ENCODE assay signal across 18 cellular contexts in the genomic region with DNA sequence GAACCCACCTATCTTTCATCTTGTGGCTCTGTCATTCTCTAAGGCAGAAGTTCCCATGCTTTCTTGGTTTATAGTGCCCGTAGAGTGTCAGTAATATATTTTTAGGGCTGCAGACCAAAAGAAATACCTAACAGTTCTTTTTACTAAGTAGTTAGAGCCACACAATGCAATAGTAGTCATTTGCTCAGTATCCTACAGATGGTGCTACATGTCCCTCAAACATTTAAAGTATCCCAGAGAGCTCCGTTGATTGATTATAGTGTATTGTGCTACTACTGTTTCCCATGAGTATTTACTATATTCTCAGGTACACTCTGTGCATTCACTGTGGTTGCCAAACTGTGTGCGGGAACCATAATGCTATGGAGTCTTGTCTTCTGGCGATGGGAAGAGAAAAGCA. TPM values are rescaled to one million over a fixed set of nuclear protein-coding genes. Genes with fewer than 3 reads are reported as not detected.
DNase-seq lines count a peak whose midpoint lies in the region; ATAC-seq and TF ChIP-seq lines count a peak whose summit lies in the region.
"Had no signal": no experiment of that assay in that cellular context is flagged by ENCODE, and none has a peak within 500 bp of the region (broad histone marks: within the 10 kb centered on the region; RNA-seq: fewer than 3 reads in every experiment).

No MANE protein-coding gene starts in this region.

- H4K20me1 ChIP-seq in HCT116 (ENCODE audit: insufficient read depth) (no peaks in the 10 kb centered on the region), OCI-LY7 (ENCODE audit: insufficient read depth, low read length) (no peaks in the 10 kb centered on the region)

- RAD21 ChIA-PET in HCT116 (lab: Charles Lee; ENCODE audit: low non-redundant PET in 1 of 2, low total read pairs in 2 of 2, uncharacterized antibody in 2 of 2, unreplicated experiment in 2 of 2) = interaction anchor here in 1 of 2 experiments (0.6 kb wide), 1 partner anchor 204 kb away, joined by 3 read pairs; no protein-coding TSS in a partner anchor

- H3K4me3 Mint-ChIP-seq in T-helper 2 cell treated with Interferon-gamma antibody and Interleukin-4, amounts not matched to agents 5 μg/mL and 100 μg/mL, for 36 hours = no peak overlapping the region
- H3K4me3 Mint-ChIP-seq in activated CD8-positive, alpha-beta memory T cell treated with anti-CD3 and anti-CD28 coated beads, Interleukin-2, amount 10 ng/mL, durations not matched to agents 7 days and 5 days = no peak overlapping the region
- H3K4me3 Mint-ChIP-seq: activated T-cell treated with anti-CD3 and anti-CD28 coated beads, Interleukin-2, amount 50 U/mL, for 72 hours; nephron had no signal

- H3K4me3 ChIP-seq in HCT116 (replicated peaks in 1 of 2; ENCODE audit: low read depth in 1 of 2, low read length in 2 of 2) (no peak overlapping the region), OCI-LY7 (ENCODE audit: low read depth, low read length, poor library complexity, severe bottlenecking) (no peak overlapping the region), suprapubic skin (no peak overlapping the region)
- H3K4me3 ChIP-seq: hepatocyte, prostate gland had no signal

- POLR2A ChIA-PET in HCT116 (lab: Charles Lee) (no interaction called here), OCI-LY7 (lab: Charles Lee) (interaction anchor here (0.6 to 1.9 kb wide), 3 partner anchors 10 to 47 kb away, joined by 3 to 10 read pairs (median 4); no protein-coding TSS in a partner anchor)

- no peak overlapping the region for H3K27ac Mint-ChIP-seq in T-helper 2 cell treated with Interferon-gamma antibody and Interleukin-4, amounts not matched to agents 5 μg/mL and 100 μg/mL, for 36 hours
- no peak overlapping the region for H3K27ac Mint-ChIP-seq in activated CD8-positive, alpha-beta memory T cell treated with anti-CD3 and anti-CD28 coated beads, Interleukin-2, amount 10 ng/mL, durations not matched to agents 7 days and 5 days
- H3K27ac Mint-ChIP-seq: activated naive CD4-positive, alpha-beta T cell treated with anti-CD3 and anti-CD28 coated beads, Interleukin-2, amount 50 U/mL, for 72 hours; activated T-cell treated with anti-CD3 and anti-CD28 coated beads, Interleukin-2, amount 50 U/mL, for 72 hours; nephron had no signal

- no peaks in the 10 kb centered on the region for H3K9me3 ChIP-seq in HCT116 (ENCODE audit: control insufficient read depth in 1 of 2, insufficient read depth in 1 of 2, low read depth in 1 of 2, low read length in 2 of 2)
- no peaks in the 10 kb centered on the region for H3K9me3 ChIP-seq in OCI-LY7 (ENCODE audit: low read length)
- no peaks in the 10 kb centered on the region for H3K9me3 ChIP-seq in suprapubic skin
- H3K9me3 ChIP-seq: prostate gland had no signal

- H3K36me3 ChIP-seq in HCT116 (ENCODE audit: control insufficient read depth in 1 of 2, insufficient read depth in 2 of 2, low read length in 2 of 2) (no peaks in the 10 kb centered on the region), OCI-LY7 (ENCODE audit: insufficient read depth, low read length) (no peaks in the 10 kb centered on the region), suprapubic skin (no peaks in the 10 kb centered on the region)
- H3K36me3 ChIP-seq: prostate gland had no signal

- H3K4me2 ChIP-seq in HCT116 (ENCODE audit: low read length) (no peak overlapping the region), OCI-LY7 (ENCODE audit: low read length) (no peak overlapping the region)
- H3K4me2 ChIP-seq: hepatocyte had no signal

- H3K4me1 ChIP-seq in HCT116 (ENCODE audit: control insufficient read depth in 1 of 2, insufficient read depth in 2 of 2, low read length in 2 of 2) (no peaks in the 10 kb centered on the region), OCI-LY7 (ENCODE audit: insufficient read depth, low read length, poor library complexity, severe bottlenecking) (peaks cover 41% of the 10 kb centered on the region), foreskin keratinocyte (no peaks in the 10 kb centered on the region), suprapubic skin (peaks cover 6% of the 10 kb centered on the region)
- H3K4me1 ChIP-seq: prostate gland had no signal

- WGBS in suprapubic skin = 73% methylated on average over 4 of the region's 4 CpGs

- H3K79me2 ChIP-seq in HCT116 (ENCODE audit: insufficient read depth, low read length) = no peaks in the 10 kb centered on the region
- no peaks in the 10 kb centered on the region for H3K79me2 ChIP-seq in OCI-LY7 (ENCODE audit: insufficient read depth, low read depth, low read length)
- H3K79me2 ChIP-seq: hepatocyte had no signal

- H3K27ac ChIP-seq in HCT116 (ENCODE audit: low read depth, low read length) (no peak overlapping the region), OCI-LY7 (ENCODE audit: low read depth, low read length, poor library complexity, severe bottlenecking) (no peak overlapping the region), foreskin keratinocyte (no peak overlapping the region), suprapubic skin (no peak overlapping the region)
- H3K27ac ChIP-seq: hepatocyte, prostate gland had no signal

- no peak overlapping the region for H3K9ac ChIP-seq in HCT116 (ENCODE audit: low read length)

- no peak for TF ChIP-seq POLR2A in HCT116 (IDR thresholded peaks at IDR 0.05; ENCODE audit: borderline replicate concordance, extremely low read depth, insufficient read depth, insufficient read length)
- no peak for TF ChIP-seq POLR2A in suprapubic skin (IDR thresholded peaks at IDR 0.05)

- H3K9me2 ChIP-seq in HCT116 (ENCODE audit: insufficient read depth) = no peaks in the 10 kb centered on the region
- H3K9me2 ChIP-seq in OCI-LY7 (ENCODE audit: insufficient read depth, low read length) = no peaks in the 10 kb centered on the region

- CTCF ChIA-PET in HCT116 (lab: Charles Lee) (interaction anchor here (1.0 kb wide), 1 partner anchor 91 kb away, joined by 4 read pairs; no protein-coding TSS in a partner anchor), OCI-LY7 (lab: Charles Lee; ENCODE audit: unreplicated experiment) (interaction anchor here (1.0 kb wide), 1 partner anchor 56 kb away, joined by 3 read pairs; no protein-coding TSS in a partner anchor)
- CTCF ChIA-PET in activated CD8-positive, alpha-beta memory T cell treated with anti-CD3 and anti-CD28 coated beads, Interleukin-2, amount 10 ng/mL, durations not matched to agents 7 days and 5 days (lab: Charles Lee) = no interaction called here

- peaks cover 6% of the 10 kb centered on the region for H3K4me1 Mint-ChIP-seq in T-helper 2 cell treated with Interferon-gamma antibody and Interleukin-4, amounts not matched to agents 5 μg/mL and 100 μg/mL, for 36 hours (ENCODE audit: low read depth)
- H3K4me1 Mint-ChIP-seq in activated CD8-positive, alpha-beta memory T cell treated with anti-CD3 and anti-CD28 coated beads, Interleukin-2, amount 10 ng/mL, durations not matched to agents 7 days and 5 days = peaks cover 8% of the 10 kb centered on the region

- ATAC-seq in HCT116 = no peak
- no peak for ATAC-seq in foreskin keratinocyte
- no peak for ATAC-seq in activated CD8-positive, alpha-beta memory T cell treated with anti-CD3 and anti-CD28 coated beads, Interleukin-2, amount 10 ng/mL, durations not matched to agents 7 days and 5 days
- ATAC-seq: activated naive CD4-positive, alpha-beta T cell treated with anti-CD3 and anti-CD28 coated beads, Interleukin-2, amount 50 U/mL, for 72 hours; activated T-cell treated with anti-CD3 and anti-CD28 coated beads, Interleukin-2, amount 50 U/mL, for 72 hours had no signal

- H2AFZ ChIP-seq in HCT116 (ENCODE audit: low read depth, low read length, poor library complexity, severe bottlenecking) (no peak overlapping the region), OCI-LY7 (ENCODE audit: low read length) (no peak overlapping the region; the same call in 1 of the 2 replicates)
- H2AFZ ChIP-seq: hepatocyte had no signal

- H3K27me3 ChIP-seq in HCT116 (ENCODE audit: insufficient read depth, low read length) = no peaks in the 10 kb centered on the region
- no peaks in the 10 kb centered on the region for H3K27me3 ChIP-seq in foreskin keratinocyte
- no peaks in the 10 kb centered on the region for H3K27me3 ChIP-seq in suprapubic skin
- H3K27me3 ChIP-seq: hepatocyte had no signal

- no peak for TF ChIP-seq EP300 in suprapubic skin (IDR thresholded peaks at IDR 0.05)

- H3K36me3 Mint-ChIP-seq in T-helper 2 cell treated with Interferon-gamma antibody and Interleukin-4, amounts not matched to agents 5 μg/mL and 100 μg/mL, for 36 hours (ENCODE audit: low read depth) = no peaks in the 10 kb centered on the region
- H3K36me3 Mint-ChIP-seq in activated CD8-positive, alpha-beta memory T cell treated with anti-CD3 and anti-CD28 coated beads, Interleukin-2, amount 10 ng/mL, durations not matched to agents 7 days and 5 days = peaks cover 1% of the 10 kb centered on the region

- intact Hi-C loops in HCT116 (cut with micrococcal nuclease) = no loop called here
- intact Hi-C loops in OCI-LY7 (cut with micrococcal nuclease; ENCODE audit: unreplicated experiment) = loop anchor here (1.0 kb wide), 1 partner anchor 92 kb away; no protein-coding TSS in a partner anchor

- peak; percentile 34 for TF ChIP-seq RAD21 in HCT116 (IDR thresholded peaks at IDR 0.05; ENCODE audit: low read depth)

- TF ChIP-seq CTCF in GM10266 (IDR thresholded peaks at IDR 0.05; ENCODE audit: control insufficient read depth, insufficient read depth, low read depth, missing control alignments) (peak; percentile 26), HCT116 (IDR thresholded peaks at IDR 0.05 in 2 of 3, conservative IDR thresholded peaks at IDR 0.05 in 1 of 3; ENCODE audit: borderline replicate concordance in 1 of 3, insufficient read depth in 1 of 3, low read depth in 2 of 3, low read length in 2 of 3) (peak in 1 of 3 experiments; percentile 13; a peak in 1 of 6 replicates), OCI-LY7 (conservative IDR thresholded peaks at IDR 0.05; ENCODE audit: low read length) (peak; percentile 82), foreskin keratinocyte (conservative IDR thresholded peaks at IDR 0.05) (peak; percentile 18), suprapubic skin (IDR thresholded peaks at IDR 0.05) (no peak)

- BruUV-seq in HCT116 (replicated peaks; lab: Mats Ljungman, UMichigan) (no TSS peak), OCI-LY7 (replicated peaks; lab: Mats Ljungman, UMichigan) (no TSS peak)

- no peaks in the 10 kb centered on the region for H3K9me3 Mint-ChIP-seq in T-helper 2 cell treated with Interferon-gamma antibody and Interleukin-4, amounts not matched to agents 5 μg/mL and 100 μg/mL, for 36 hours
- H3K9me3 Mint-ChIP-seq in activated CD8-positive, alpha-beta memory T cell treated with anti-CD3 and anti-CD28 coated beads, Interleukin-2, amount 10 ng/mL, durations not matched to agents 7 days and 5 days (ENCODE audit: low read depth) = no peaks in the 10 kb centered on the region
- H3K9me3 Mint-ChIP-seq: activated naive CD4-positive, alpha-beta T cell treated with anti-CD3 and anti-CD28 coated beads, Interleukin-2, amount 50 U/mL, for 72 hours; activated T-cell treated with anti-CD3 and anti-CD28 coated beads, Interleukin-2, amount 50 U/mL, for 72 hours; nephron had no signal

- no peak for DNase-seq in GM10266 (ENCODE audit: extremely low spot score)
- no peak for DNase-seq in HCT116 (ENCODE audit: low read depth, low spot score)
- DNase-seq in OCI-LY7 (ENCODE audit: low spot score) = peak; percentile 64
- DNase-seq in foreskin keratinocyte = no peak
- DNase-seq in suprapubic skin (ENCODE audit: low spot score in 2 of 2) = no peak
- no peak for DNase-seq in T-helper 2 cell treated with Interferon-gamma antibody and Interleukin-4, amounts not matched to agents 5 μg/mL and 100 μg/mL, for 36 hours (ENCODE audit: low spot score)
- DNase-seq in activated CD8-positive, alpha-beta memory T cell treated with anti-CD3 and anti-CD28 coated beads, Interleukin-2, amount 10 ng/mL, durations not matched to agents 7 days and 5 days = no peak
- DNase-seq in COLO668 (lab: John Stamatoyannopoulos, UW; ENCODE audit: unreplicated experiment) = no peak
- DNase-seq: activated T-cell treated with anti-CD3 and anti-CD28 coated beads, Interleukin-2, amount 50 U/mL, for 72 hours; GDM1; NCI-H2227 treated with DMSO at 0.1 percent for 48 hours; SHP77 treated with DMSO at 0.1 percent for 48 hours; T-helper 2 cell had no signal

- H3K27me3 Mint-ChIP-seq in T-helper 2 cell treated with Interferon-gamma antibody and Interleukin-4, amounts not matched to agents 5 μg/mL and 100 μg/mL, for 36 hours (ENCODE audit: low read depth) = peaks cover 51% of the 10 kb centered on the region
- H3K27me3 Mint-ChIP-seq in activated CD8-positive, alpha-beta memory T cell treated with anti-CD3 and anti-CD28 coated beads, Interleukin-2, amount 10 ng/mL, durations not matched to agents 7 days and 5 days = peaks cover 46% of the 10 kb centered on the region

RNA-seq across cellular contexts. Expression of a gene that starts 4.7 kb away (rescaled TPM):
- total RNA-seq in HCT116 (2021; ENCODE audit: unreplicated experiment) = 0.30 TPM
- polyA plus RNA-seq in HCT116 (2012) = not detected in 2 replicates
- total RNA-seq in OCI-LY7 (2014; rRNA removed; shearing (Covaris generic)) = 0.46 and 0.54 TPM in 2 replicates
- total RNA-seq in OCI-LY7 (2022) = 0.61 TPM in 1 of 2 replicates, not detected in the other
- total RNA-seq in foreskin keratinocyte = 2.0 and 3.6 TPM in 2 replicates
- polyA plus RNA-seq in foreskin keratinocyte = 1.5 and 2.9 TPM in 2 replicates
- 10 to 100 TPM; 10.6 to 22.0 (median 18.1) TPM for total RNA-seq in suprapubic skin
- total RNA-seq in activated CD8-positive, alpha-beta memory T cell treated with anti-CD3 and anti-CD28 coated beads, Interleukin-2, amount 10 ng/mL, durations not matched to agents 7 days and 5 days = not detected
- total RNA-seq: activated naive CD4-positive, alpha-beta T cell treated with anti-CD3 and anti-CD28 coated beads, Interleukin-2, amount 50 U/mL, for 72 hours; activated T-cell treated with anti-CD3 and anti-CD28 coated beads, Interleukin-2, amount 50 U/mL, for 72 hours; HT1080 had no signal

Comparison
In these comparisons a context has a peak if more than half of its experiments do, and no peak if none do; other contexts are left out.
1. CTCF ChIP-seq: peak in GM10266 (single experiment), OCI-LY7 (single experiment) and foreskin keratinocyte (single experiment); none in suprapubic skin (0 of 2).